In genomic region chr10:62804384-62805138, GRCh38 we compare ENCODE assay signal across 1 cellular context.
TF ChIP-seq lines count a peak whose summit lies in the region.

TSS of gene ADO (plus strand) at chr10:62804720. CDS start at chr10:62805060, 340 bp downstream.

TF ChIP-seq in K562, 482 proteins besides CTCF, POLR2A, EP300 and RAD21 (continued from another document and continues in another):
- TF ChIP-seq ZFP36 (IDR thresholded peaks at IDR 0.05; ENCODE audit: low read depth, low read length, partially characterized antibody) (no peak), NFIX (CRISPR knock-in tag; IDR thresholded peaks at IDR 0.05; ENCODE audit: low read depth) (no peak), ZNF511 (CRISPR knock-in tag; IDR thresholded peaks at IDR 0.05) (no peak), MED1 (CRISPR knock-in tag; IDR thresholded peaks at IDR 0.05; ENCODE audit: borderline replicate concordance) (no peak), POLR2G (IDR thresholded peaks at IDR 0.05; ENCODE audit: low read depth, low read length) (peak; percentile 89), TRIM28 (IDR thresholded peaks at IDR 0.05) (no peak), CHD7 (IDR thresholded peaks at IDR 0.05; ENCODE audit: low read depth, low read length) (no peak), MIER1 (IDR thresholded peaks at IDR 0.05; ENCODE audit: low read depth) (no peak), ZNF764 (CRISPR knock-in tag; IDR thresholded peaks at IDR 0.05; ENCODE audit: low read depth) (no peak), ZFP1 (CRISPR knock-in tag; IDR thresholded peaks at IDR 0.05) (no peak), BRD9 (IDR thresholded peaks at IDR 0.05; ENCODE audit: low read depth, partially characterized antibody) (no peak), KLF16 (IDR thresholded peaks at IDR 0.05) (no peak; the same call in 1 of the 2 replicates), ZNF239 (CRISPR knock-in tag; IDR thresholded peaks at IDR 0.05) (no peak), MYBL2 (IDR thresholded peaks at IDR 0.05; ENCODE audit: low read depth) (no peak), MYBL2 (CRISPR knock-in tag; IDR thresholded peaks at IDR 0.05; ENCODE audit: borderline replicate concordance) (no peak), ZNF778 (CRISPR knock-in tag; IDR thresholded peaks at IDR 0.05) (no peak), NFIC (IDR thresholded peaks at IDR 0.05) (peak; percentile 64), XRCC3 (IDR thresholded peaks at IDR 0.05) (no peak), BHLHE40 (IDR thresholded peaks at IDR 0.05; ENCODE audit: low read length) (peak; percentile 42; the same call in 1 of the 2 replicates), ELK3 (CRISPR knock-in tag; IDR thresholded peaks at IDR 0.05) (no peak), TCF15 (CRISPR knock-in tag; IDR thresholded peaks at IDR 0.05) (no peak), PKNOX1 (IDR thresholded peaks at IDR 0.05) (no peak), NFXL1 (CRISPR knock-in tag; IDR thresholded peaks at IDR 0.05) (no peak), HNRNPUL1 (IDR thresholded peaks at IDR 0.05; ENCODE audit: low read length) (no peak), ZBTB9 (CRISPR knock-in tag; IDR thresholded peaks at IDR 0.05) (peak; percentile 59), ZNF592 (IDR thresholded peaks at IDR 0.05) (peak; percentile 86), PTTG1 (tag; IDR thresholded peaks at IDR 0.05; ENCODE audit: low read depth) (no peak), EWSR1 (IDR thresholded peaks at IDR 0.05; ENCODE audit: borderline replicate concordance, low read depth, partially characterized antibody) (no peak), FOXK1 (CRISPR knock-in tag; IDR thresholded peaks at IDR 0.05; ENCODE audit: borderline replicate concordance) (no peak), ZNF609 (CRISPR knock-in tag; IDR thresholded peaks at IDR 0.05; ENCODE audit: borderline replicate concordance) (no peak), NBN (IDR thresholded peaks at IDR 0.05; ENCODE audit: low read depth) (peak; percentile 61; the same call in 1 of the 2 replicates), FOXA3 (CRISPR knock-in tag; conservative IDR thresholded peaks at IDR 0.05 in 1 of 2, IDR thresholded peaks at IDR 0.05 in 1 of 2) (no peak; a peak in 1 of 4 replicates), MYC (IDR thresholded peaks at IDR 0.05; ENCODE audit: low read depth, low read length) (peak; percentile 72), MYC (CRISPR knock-in tag; IDR thresholded peaks at IDR 0.05; ENCODE audit: borderline replicate concordance, low read depth) (no peak), ARID1B (IDR thresholded peaks at IDR 0.05) (no peak)
